Comparison of ENCODE assay signal across 8 cellular contexts in the genomic region with DNA sequence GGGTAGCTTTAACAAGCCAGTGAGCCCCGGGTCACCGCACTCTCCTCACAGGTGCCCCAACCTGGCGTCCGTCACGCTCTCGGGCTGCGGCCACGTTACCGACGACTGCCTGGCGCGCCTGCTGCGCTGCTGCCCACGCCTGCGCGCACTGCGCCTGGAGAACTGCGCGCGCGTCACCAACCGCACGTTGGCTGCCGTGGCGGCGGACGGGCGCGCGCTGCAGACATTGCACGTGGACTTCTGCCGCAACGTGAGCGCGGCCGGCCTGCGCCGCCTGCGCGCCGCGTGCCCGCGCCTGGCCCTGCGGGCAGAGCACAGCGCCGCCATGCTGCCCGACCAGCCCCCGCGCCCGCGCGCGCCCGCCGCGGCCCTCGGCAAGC. TPM values are rescaled to one million over a fixed set of nuclear protein-coding genes. Genes with fewer than 3 reads are reported as not detected.
DNase-seq lines count a peak whose midpoint lies in the region; ATAC-seq lines count a peak whose summit lies in the region.

No MANE protein-coding gene starts in this region.

- no peaks in the 10 kb centered on the region for H3K36me3 Mint-ChIP-seq in activated CD4-positive, alpha-beta memory T cell treated with anti-CD3 and anti-CD28 coated beads for 36 hours

- peak overlapping the region; percentile 96 for H3K27ac Mint-ChIP-seq in activated CD4-positive, alpha-beta memory T cell treated with anti-CD3 and anti-CD28 coated beads for 36 hours

- ATAC-seq in GM19328 (IDR thresholded peaks at IDR 0.05; ENCODE audit: unreplicated experiment), result peak; percentile 66
- ATAC-seq in HG03460 (IDR thresholded peaks at IDR 0.05; ENCODE audit: unreplicated experiment), result peak; percentile 60

- peak overlapping the region; percentile 93 for H3K4me3 Mint-ChIP-seq in activated CD4-positive, alpha-beta memory T cell treated with anti-CD3 and anti-CD28 coated beads for 36 hours

- no peaks in the 10 kb centered on the region for H3K27me3 Mint-ChIP-seq in activated CD4-positive, alpha-beta memory T cell treated with anti-CD3 and anti-CD28 coated beads for 36 hours

- H3K9me3 Mint-ChIP-seq in activated CD4-positive, alpha-beta memory T cell treated with anti-CD3 and anti-CD28 coated beads for 36 hours, result no peaks in the 10 kb centered on the region

- intact Hi-C loops in activated CD4-positive, alpha-beta memory T cell treated with anti-CD3 and anti-CD28 coated beads for 36 hours (cut with micrococcal nuclease), result loop anchor here (1.0 to 10.0 kb wide), 2 partner anchors 97 to 494 kb away; a partner anchor contains a TSS

- H3K4me1 Mint-ChIP-seq in activated CD4-positive, alpha-beta memory T cell treated with anti-CD3 and anti-CD28 coated beads for 36 hours (ENCODE audit: low read depth), result peaks cover 54% of the 10 kb centered on the region

- CTCF ChIA-PET in activated CD4-positive, alpha-beta memory T cell treated with anti-CD3 and anti-CD28 coated beads for 36 hours (lab: Charles Lee), result interaction anchor here (0.9 to 9.3 kb wide), 10 partner anchors 10 to 553 kb away, joined by 3 to 69 read pairs (median 16); a partner anchor contains a TSS

- peak; percentile 98 for DNase-seq in CD1c-positive myeloid dendritic cell (ENCODE audit: extremely low spot score)
- DNase-seq in NCI-H748 (lab: John Stamatoyannopoulos, UW; ENCODE audit: unreplicated experiment), result peak; percentile 94
- peak; percentile 93 for DNase-seq in activated CD4-positive, alpha-beta memory T cell treated with anti-CD3 and anti-CD28 coated beads for 36 hours
- peak; percentile 83 for DNase-seq in ecto neural progenitor cell (ENCODE audit: low spot score)
- DNase-seq in lung microvascular endothelial cell (ENCODE audit: low read depth in 2 of 2), result peak; percentile 97
- DNase-seq in stimulated activated CD4-positive, alpha-beta T cell treated with anti-CD3 and anti-CD28 coated beads, TNF-alpha, amount 100 ng/mL, for 24 hours (ENCODE audit: low read depth in 3 of 3), result peak; percentile 77 to 90 (median 79)

- POLR2A ChIA-PET in activated CD4-positive, alpha-beta memory T cell treated with anti-CD3 and anti-CD28 coated beads for 36 hours (lab: Charles Lee), result interaction anchor here (0.7 to 4.2 kb wide), 8 partner anchors 91 to 134 kb away, joined by 3 to 29 read pairs (median 8); a partner anchor contains a TSS

RNA-seq across cellular contexts. Expression of a gene that starts 3.4 kb away (rescaled TPM):
- under 1 TPM; 0.48 to 0.74 TPM for total RNA-seq in activated CD4-positive, alpha-beta memory T cell treated with anti-CD3 and anti-CD28 coated beads for 36 hours
- under 0.01 and 0.20 TPM in 2 replicates for total RNA-seq in lung microvascular endothelial cell

Comparison
In these comparisons a context has a peak if more than half of its experiments do, and no peak if none do; other contexts are left out.
1. Peak in every context shown above with its lines: DNase-seq and ATAC-seq.